22 cellular contexts compared by ENCODE assay signal in genomic region chr15:40028853-40029252, GRCh38. TPM values are rescaled to one million over a fixed set of nuclear protein-coding genes. Genes with fewer than 3 reads are reported as not detected.
DNase-seq lines count a peak whose midpoint lies in the region; ATAC-seq and TF ChIP-seq lines count a peak whose summit lies in the region.
"Had no signal": no experiment of that assay in that cellular context is flagged by ENCODE, and none has a peak within 500 bp of the region (broad histone marks: within the 10 kb centered on the region; RNA-seq: fewer than 3 reads in every experiment).

No MANE protein-coding gene starts in this region.

- peaks cover 18% of the 10 kb centered on the region for H3K4me1 ChIP-seq in cardiac muscle cell (ENCODE audit: low read depth)
- no peaks in the 10 kb centered on the region for H3K4me1 ChIP-seq in muscle layer of duodenum (ENCODE audit: control insufficient read depth in 1 of 2, insufficient read depth in 2 of 2, low read length in 2 of 2)
- peaks cover 0 to 46% (median 3%) of the 10 kb centered on the region in 4 donors for H3K4me1 ChIP-seq in tibial nerve
- H3K4me1 ChIP-seq: pancreas had no signal

- no peak overlapping the region for H3K4me3 ChIP-seq in cardiac muscle cell
- no peak overlapping the region for H3K4me3 ChIP-seq in muscle layer of duodenum (ENCODE audit: low read depth in 1 of 2, low read length in 2 of 2)
- no peak overlapping the region for H3K4me3 ChIP-seq in tibial nerve
- H3K4me3 ChIP-seq: coronary artery, pancreas had no signal

- TF ChIP-seq POLR2A in tibial nerve (IDR thresholded peaks at IDR 0.05): no peak

- H3K9me3 ChIP-seq in cardiac muscle cell (ENCODE audit: low read depth) (no peaks in the 10 kb centered on the region), muscle layer of duodenum (ENCODE audit: control insufficient read depth in 1 of 2, low read length in 2 of 2) (no peaks in the 10 kb centered on the region), tibial nerve (no peaks in the 10 kb centered on the region)
- H3K9me3 ChIP-seq: pancreas had no signal

- H3K36me3 ChIP-seq in cardiac muscle cell: peaks cover 60% of the 10 kb centered on the region
- peaks cover 41 to 74% of the 10 kb centered on the region in 2 donors for H3K36me3 ChIP-seq in muscle layer of duodenum (ENCODE audit: control insufficient read depth in 1 of 2, insufficient read depth in 2 of 2, low read length in 2 of 2)
- H3K36me3 ChIP-seq in tibial nerve: peaks cover 0 to 93% (median 4%) of the 10 kb centered on the region in 3 donors

- TF ChIP-seq CTCF in cardiac muscle cell (IDR thresholded peaks at IDR 0.05; ENCODE audit: low read depth, low read length): no peak
- no peak for TF ChIP-seq CTCF in tibial nerve (IDR thresholded peaks at IDR 0.05)

- H3K27me3 ChIP-seq in cardiac muscle cell: no peaks in the 10 kb centered on the region
- H3K27me3 ChIP-seq in muscle layer of duodenum (ENCODE audit: low read depth, low read length): no peaks in the 10 kb centered on the region
- H3K27me3 ChIP-seq in tibial nerve: no peaks in the 10 kb centered on the region
- H3K27me3 ChIP-seq: brain microvascular endothelial cell, pancreas had no signal

- 20 to 47% methylated on average over 3 of the region's 3 CpGs for WGBS in tibial nerve, 2 donors

- peak in 1 of 2 donors; percentile 33 for TF ChIP-seq EP300 in tibial nerve (IDR thresholded peaks at IDR 0.05)

- ATAC-seq in left ventricle myocardium superior (no peak), HG02798 (IDR thresholded peaks at IDR 0.05; ENCODE audit: poor library complexity, unreplicated experiment) (no peak)
- ATAC-seq: activated CD4-positive, CD25-positive, alpha-beta regulatory T cell treated with anti-CD3 and anti-CD28 coated beads, Interleukin-2, amount 50 U/mL, for 24 hours; left colon; Panc1; pancreas had no signal

- intact Hi-C loops in left ventricle myocardium superior (cut with micrococcal nuclease): no loop called here

- DNase-seq in cardiac muscle cell (ENCODE audit: low read depth in 1 of 2, low spot score in 1 of 2) (no peak), left ventricle myocardium superior (no peak), dermis microvascular lymphatic vessel endothelial cell (ENCODE audit: low read depth in 2 of 2) (peak; percentile 66 to 94), tibial nerve (ENCODE audit: low spot score in 2 of 2) (no peak), NCI-H524 treated with DMSO at 0.1 percent for 48 hours (lab: John Stamatoyannopoulos, UW) (no peak), middle frontal gyrus (ENCODE audit: extremely low spot score, low spot score) (no peak)
- DNase-seq: activated CD4-positive, alpha-beta memory T cell treated with anti-CD3 and anti-CD28 coated beads for 36 hours; activated gamma-delta T cell; brain microvascular endothelial cell; CD8-positive, alpha-beta memory T cell; DMS153; left colon; NCI-H1105 treated with DMSO at 0.1 percent for 48 hours; NCI-H2107; NK-92 treated with Interleukin-12 subunit alpha and Interleukin-12 subunit beta, amount 100 ng/mL, for 24 hours; pancreas; T-helper 1 cell had no signal

- H3K27ac ChIP-seq in cardiac muscle cell (peak overlapping the region; percentile 95), muscle layer of duodenum (ENCODE audit: low read length) (peak overlapping the region; percentile 67), tibial nerve (peak overlapping the region; percentile 41 to 82 (median 60))
- H3K27ac ChIP-seq: brain microvascular endothelial cell, pancreas had no signal

RNA-seq across cellular contexts. Expression of gene SRP14, which starts 10.1 kb away (rescaled TPM):
- 691 and 719 TPM in 2 replicates for total RNA-seq in cardiac muscle cell
- polyA plus RNA-seq in cardiac muscle cell: 1,163 and 1,525 TPM in 2 replicates
- 235 TPM for total RNA-seq in left ventricle myocardium superior
- total RNA-seq in dermis microvascular lymphatic vessel endothelial cell: 130 and 163 TPM in 2 replicates
- total RNA-seq in tibial nerve: 100 to 1,000 TPM; 194 to 357 (median 229) TPM

Comparison
In these comparisons a context has a peak if more than half of its experiments do, and no peak if none do; other contexts are left out.
1. DNase-seq: peak in dermis microvascular lymphatic vessel endothelial cell (2 of 2); none in cardiac muscle cell (0 of 2), left ventricle myocardium superior (single experiment), tibial nerve (0 of 2), NCI-H524 treated with DMSO at 0.1 percent for 48 hours (single experiment) and middle frontal gyrus (single experiment).
2. Peak in every context shown above with its lines, with median percentiles within 50 percentile points of each other: H3K27ac ChIP-seq.